19 cellular contexts compared by ENCODE assay signal in genomic region chr6:88047510-88048150, GRCh38. TPM values are rescaled to one million over a fixed set of nuclear protein-coding genes. Genes with fewer than 3 reads are reported as not detected.
"Had no signal": no experiment of that assay in that cellular context is flagged by ENCODE, and none has a peak within 500 bp of the region (broad histone marks: within the 10 kb centered on the region; RNA-seq: fewer than 3 reads in every experiment).

Gene SPACA1 (plus strand): TSS chr6:88047841. CDS start chr6:88047906, 65 bp downstream.

- ATAC-seq: activated T-cell treated with anti-CD3 and anti-CD28 coated beads, Interleukin-2, amount 50 U/mL, for 4 hours; left lung; pancreas; SK-N-SH treated with all-trans-retinoic acid at 6 μM for 48 hours; stimulated activated effector memory CD8-positive, alpha-beta T cell treated with anti-CD3 and anti-CD28 coated beads, Interleukin-12 subunit alpha, Interleukin-12 subunit beta, amount 100 ng/mL, for 72 hours; T-helper 17 cell had no signal

- H3K4me1 ChIP-seq: breast epithelium, left lung, pancreas, tibial nerve had no signal

- DNase-seq: activated CD4-positive, alpha-beta memory T cell treated with anti-CD3 and anti-CD28 coated beads for 36 hours; activated effector memory CD4-positive, alpha-beta T cell treated with anti-CD3 and anti-CD28 coated beads, Interleukin-2, amount 50 U/mL, for 16 hours; activated T-cell treated with anti-CD3 and anti-CD28 coated beads, Interleukin-2, amount 50 U/mL, for 4 hours; small intestine; T-helper 17 cell had no signal

- H3K36me3 ChIP-seq: breast epithelium, left lung, neural progenitor cell, pancreas, tibial nerve had no signal

- H3K9ac ChIP-seq: neural progenitor cell had no signal

- H3K4me1 Mint-ChIP-seq: stimulated activated effector memory CD8-positive, alpha-beta T cell treated with anti-CD3 and anti-CD28 coated beads, Interleukin-12 subunit alpha, Interleukin-12 subunit beta, amount 100 ng/mL, for 72 hours; T-helper 17 cell had no signal

- H2AFZ ChIP-seq: neural progenitor cell had no signal

- H3K4me3 Mint-ChIP-seq: activated CD4-positive, alpha-beta memory T cell treated with anti-CD3 and anti-CD28 coated beads for 36 hours; activated T-cell treated with anti-CD3 and anti-CD28 coated beads, Interleukin-2, amount 50 U/mL, for 4 hours; neural progenitor cell; stimulated activated effector memory CD8-positive, alpha-beta T cell treated with anti-CD3 and anti-CD28 coated beads, Interleukin-12 subunit alpha, Interleukin-12 subunit beta, amount 100 ng/mL, for 72 hours; T-helper 17 cell had no signal

- H3K9me3 Mint-ChIP-seq: activated CD4-positive, alpha-beta memory T cell treated with anti-CD3 and anti-CD28 coated beads for 36 hours; activated T-cell treated with anti-CD3 and anti-CD28 coated beads, Interleukin-2, amount 50 U/mL, for 4 hours; stimulated activated effector memory CD8-positive, alpha-beta T cell treated with anti-CD3 and anti-CD28 coated beads, Interleukin-12 subunit alpha, Interleukin-12 subunit beta, amount 100 ng/mL, for 72 hours had no signal

- H3K27ac ChIP-seq: breast epithelium, left lung, neural progenitor cell, pancreas, tibial nerve had no signal

- H3K36me3 Mint-ChIP-seq: activated CD4-positive, alpha-beta memory T cell treated with anti-CD3 and anti-CD28 coated beads for 36 hours; neural progenitor cell; stimulated activated effector memory CD8-positive, alpha-beta T cell treated with anti-CD3 and anti-CD28 coated beads, Interleukin-12 subunit alpha, Interleukin-12 subunit beta, amount 100 ng/mL, for 72 hours had no signal

- H3K27me3 ChIP-seq: breast epithelium, neural progenitor cell had no signal

- H3K9me3 ChIP-seq: pancreas had no signal

- H3K4me2 ChIP-seq: neural progenitor cell had no signal

- H3K4me3 ChIP-seq: left lung, neural progenitor cell, pancreas, tibial nerve had no signal

- H3K27ac Mint-ChIP-seq: activated CD4-positive, alpha-beta memory T cell treated with anti-CD3 and anti-CD28 coated beads for 36 hours; neural progenitor cell; stimulated activated effector memory CD8-positive, alpha-beta T cell treated with anti-CD3 and anti-CD28 coated beads, Interleukin-12 subunit alpha, Interleukin-12 subunit beta, amount 100 ng/mL, for 72 hours; T-helper 17 cell had no signal

RNA-seq across cellular contexts. Expression of gene SPACA1, which starts in this region (rescaled TPM):
- total RNA-seq: activated CD4-positive, alpha-beta memory T cell treated with anti-CD3 and anti-CD28 coated beads for 36 hours; activated T-cell treated with anti-CD3 and anti-CD28 coated beads, Interleukin-2, amount 50 U/mL, for 4 hours; aorta; breast epithelium; cerebellum; dermis microvascular lymphatic vessel endothelial cell; glomerular endothelial cell; left lung; myocyte; pancreas; renal cortical epithelial cell; T-helper 17 cell; tibial nerve had no signal
- polyA plus RNA-seq: aorta, esophagus, pancreas, small intestine had no signal
